ENCODE assay signal across 9 cellular contexts in genomic region chr9:113541019-113541900, GRCh38.
DNase-seq lines count a peak whose midpoint lies in the region; ATAC-seq lines count a peak whose summit lies in the region.
"Had no signal": no experiment of that assay in that cellular context is flagged by ENCODE, and none has a peak within 500 bp of the region (broad histone marks: within the 10 kb centered on the region; RNA-seq: fewer than 3 reads in every experiment).

No MANE protein-coding gene starts in this region.

- intact Hi-C loops in cardiac septum (cut with DNase I) (no loop called here), Right ventricle myocardium inferior (cut with DNase I) (no loop called here)

- DNase-seq in cardiac septum (ENCODE audit: low spot score): peak; percentile 78
- no peak for DNase-seq in Right ventricle myocardium inferior (ENCODE audit: missing footprints)
- peak; percentile 94 for DNase-seq in iPS-NIHi11 (ENCODE audit: low spot score)
- DNase-seq in ureter (ENCODE audit: low spot score): peak; percentile 61
- DNase-seq in NCI-H1694 (lab: John Stamatoyannopoulos, UW): no peak
- DNase-seq: COR-L47 had no signal

- ATAC-seq in Right ventricle myocardium inferior: no peak
- no peak for ATAC-seq in GM21390 (IDR thresholded peaks at IDR 0.05; ENCODE audit: unreplicated experiment)
- no peak for ATAC-seq in HG02840 (IDR thresholded peaks at IDR 0.05; ENCODE audit: low FRiP score, unreplicated experiment)

- H3K27ac ChIP-seq in angular gyrus (ENCODE audit: low read depth, low read length): peak overlapping the region; percentile 71

Comparison
In these comparisons a context has a peak if more than half of its experiments do, and no peak if none do; other contexts are left out.
1. DNase-seq: peak in cardiac septum (single experiment), iPS-NIHi11 (single experiment) and ureter (single experiment); none in Right ventricle myocardium inferior (single experiment) and NCI-H1694 (single experiment).